Comparison of ENCODE assay signal across 11 cellular contexts in genomic region chr10:33129181-33129928, GRCh38.
DNase-seq lines count a peak whose midpoint lies in the region; ATAC-seq, FAIRE-seq and TF ChIP-seq lines count a peak whose summit lies in the region.
"Had no signal": no experiment of that assay in that cellular context is flagged by ENCODE, and none has a peak within 500 bp of the region (broad histone marks: within the 10 kb centered on the region; RNA-seq: fewer than 3 reads in every experiment).

No MANE protein-coding gene starts in this region.

- no peak for TF ChIP-seq POLR2A in vagina (IDR thresholded peaks at IDR 0.05)

- H3K36me3 ChIP-seq in mammary epithelial cell (ENCODE audit: insufficient read depth, low read length) (no peaks in the 10 kb centered on the region), kidney (ENCODE audit: control insufficient read depth in 1 of 2, insufficient read depth in 2 of 2, low read length in 2 of 2) (no peaks in the 10 kb centered on the region), vagina (no peaks in the 10 kb centered on the region)
- H3K36me3 ChIP-seq: BLaER1 had no signal

- H3K27ac ChIP-seq in mammary epithelial cell (ENCODE audit: insufficient read depth, low read depth, low read length) (peak overlapping the region; percentile 77), kidney (ENCODE audit: low read depth in 2 of 2, low read length in 2 of 2) (peak overlapping the region; percentile 9 to 42), vagina (peak overlapping the region; percentile 28)
- H3K27ac ChIP-seq: BLaER1 had no signal

- CTCF ChIA-PET in activated naive CD4-positive, alpha-beta T cell treated with anti-CD3 and anti-CD28 coated beads, Interleukin-2, amount 10 ng/mL, durations not matched to agents 7 days and 5 days (lab: Charles Lee), result interaction anchor here (1.2 to 1.7 kb wide), 5 partner anchors 9 to 25 kb away, joined by 3 to 5 read pairs (median 3); no protein-coding TSS in a partner anchor
- CTCF ChIA-PET in mammary epithelial cell (lab: Charles Lee; ENCODE audit: low non-redundant PET), result no interaction called here

- peak overlapping the region; percentile 42 for H2AFZ ChIP-seq in mammary epithelial cell (ENCODE audit: low read depth, low read length)

- no peaks in the 10 kb centered on the region for H3K79me2 ChIP-seq in mammary epithelial cell (ENCODE audit: insufficient read depth, low read length)

- intact Hi-C loops in mammary epithelial cell (cut with micrococcal nuclease) (no loop called here), kidney (cut with DNase I) (no loop called here), vagina (cut with DNase I) (no loop called here)

- no peak overlapping the region for H3K4me3 Mint-ChIP-seq in activated naive CD4-positive, alpha-beta T cell treated with anti-CD3 and anti-CD28 coated beads, Interleukin-2, amount 10 ng/mL, durations not matched to agents 7 days and 5 days

- WGBS in mammary epithelial cell (ENCODE audit: low coverage, missing lambda C conversion rate), result 9% methylated on average over 8 of the region's 8 CpGs

- peak overlapping the region; percentile 21 for H3K9ac ChIP-seq in mammary epithelial cell (ENCODE audit: insufficient read depth, low read length)
- H3K9ac ChIP-seq in kidney (ENCODE audit: low read length in 2 of 2), result no peak overlapping the region
- H3K9ac ChIP-seq: BLaER1 had no signal

- DNase-seq in activated naive CD4-positive, alpha-beta T cell treated with anti-CD3 and anti-CD28 coated beads, Interleukin-2, amount 10 ng/mL, durations not matched to agents 7 days and 5 days, result no peak
- no peak for DNase-seq in activated naive CD4-positive, alpha-beta T cell treated with anti-CD3 and anti-CD28 coated beads, Interleukin-2, amount 50 U/mL, for 16 hours
- DNase-seq in mammary epithelial cell (peak; percentile 83), kidney (no peak), vagina (ENCODE audit: extremely low spot score in 2 of 2) (no peak), LoVo (ENCODE audit: low spot score) (no peak), GM13976 (ENCODE audit: low spot score) (no peak)
- DNase-seq: stimulated activated CD4-positive, alpha-beta T cell treated with anti-CD3 and anti-CD28 coated beads, Interleukin-2, amount 100 ng/mL, for 24 hours had no signal

- peaks cover 69% of the 10 kb centered on the region for H3K4me1 Mint-ChIP-seq in activated naive CD4-positive, alpha-beta T cell treated with anti-CD3 and anti-CD28 coated beads, Interleukin-2, amount 10 ng/mL, durations not matched to agents 7 days and 5 days

- H3K4me2 ChIP-seq in mammary epithelial cell (ENCODE audit: insufficient read depth, low read depth, low read length), result peak overlapping the region; percentile 47
- H3K4me2 ChIP-seq: BLaER1 had no signal

- dilution Hi-C loops in mammary epithelial cell (cut with HindIII; ENCODE audit: low sequenced_read_pairs), result no loop called here

- peaks cover 3% of the 10 kb centered on the region for H3K27me3 Mint-ChIP-seq in activated naive CD4-positive, alpha-beta T cell treated with anti-CD3 and anti-CD28 coated beads, Interleukin-2, amount 10 ng/mL, durations not matched to agents 7 days and 5 days

- FAIRE-seq in kidney (lab: Jason Lieb, UNC), result no peak

- ATAC-seq in HG03045 (IDR thresholded peaks at IDR 0.05; ENCODE audit: unreplicated experiment), result no peak

- no peaks in the 10 kb centered on the region for H3K9me3 Mint-ChIP-seq in activated naive CD4-positive, alpha-beta T cell treated with anti-CD3 and anti-CD28 coated beads, Interleukin-2, amount 10 ng/mL, durations not matched to agents 7 days and 5 days

- TF ChIP-seq CTCF in mammary epithelial cell (conservative IDR thresholded peaks at IDR 0.05 in 1 of 2, IDR thresholded peaks at IDR 0.05 in 1 of 2; ENCODE audit: extremely low read depth in 1 of 2, insufficient read depth in 1 of 2, low read depth in 1 of 2, low read length in 2 of 2), result peak in 1 of 2 donors; percentile 7
- no peak for TF ChIP-seq CTCF in kidney (IDR thresholded peaks at IDR 0.05; ENCODE audit: borderline replicate concordance, extremely low read depth, insufficient read depth)
- no peak for TF ChIP-seq CTCF in vagina (IDR thresholded peaks at IDR 0.05)
- TF ChIP-seq CTCF in GM13976 (IDR thresholded peaks at IDR 0.05; ENCODE audit: borderline replicate concordance, control extremely low read depth, extremely low read depth, insufficient read depth, missing control alignments), result no peak

- peak overlapping the region; percentile 28 for H3K27ac Mint-ChIP-seq in activated naive CD4-positive, alpha-beta T cell treated with anti-CD3 and anti-CD28 coated beads, Interleukin-2, amount 10 ng/mL, durations not matched to agents 7 days and 5 days

- H3K27me3 ChIP-seq in mammary epithelial cell (ENCODE audit: insufficient read depth, low read length) (no peaks in the 10 kb centered on the region), vagina (no peaks in the 10 kb centered on the region)
- H3K27me3 ChIP-seq: BLaER1 had no signal

- H3K4me3 ChIP-seq in mammary epithelial cell (replicated peaks in 1 of 3; ENCODE audit: insufficient read depth in 1 of 3, low read depth in 2 of 3, low read length in 3 of 3) (no peak overlapping the region), kidney (ENCODE audit: low read length in 2 of 2) (no peak overlapping the region), vagina (no peak overlapping the region)
- H3K4me3 ChIP-seq: BLaER1, lung had no signal

- no peaks in the 10 kb centered on the region for H4K20me1 ChIP-seq in mammary epithelial cell (ENCODE audit: insufficient read depth, low read length)
- H4K20me1 ChIP-seq: BLaER1 had no signal

- peaks cover 6% of the 10 kb centered on the region for H3K36me3 Mint-ChIP-seq in activated naive CD4-positive, alpha-beta T cell treated with anti-CD3 and anti-CD28 coated beads, Interleukin-2, amount 10 ng/mL, durations not matched to agents 7 days and 5 days

- H3K4me1 ChIP-seq in mammary epithelial cell (ENCODE audit: insufficient read depth, low read length) (peaks cover 67% of the 10 kb centered on the region), kidney (ENCODE audit: control insufficient read depth in 1 of 2, insufficient read depth in 1 of 2, low read depth in 1 of 2, low read length in 2 of 2) (peaks cover 7% of the 10 kb centered on the region in 2 donors), vagina (peaks cover 52% of the 10 kb centered on the region)

- BruUV-seq in mammary epithelial cell (replicated peaks; lab: Mats Ljungman, UMichigan), result no TSS peak

- no peaks in the 10 kb centered on the region for H3K9me3 ChIP-seq in mammary epithelial cell (replicated peaks; ENCODE audit: insufficient read depth, low read length)
- H3K9me3 ChIP-seq in kidney (ENCODE audit: control insufficient read depth in 1 of 2, low read length in 2 of 2), result no peaks in the 10 kb centered on the region
- no peaks in the 10 kb centered on the region for H3K9me3 ChIP-seq in vagina
- H3K9me3 ChIP-seq: BLaER1 had no signal

- in situ Hi-C loops in mammary epithelial cell (cut with MboI; ENCODE audit: low sequenced_read_pairs in 2 of 2) (no loop called here), GM13976 (cut with MboI; ENCODE audit: low sequenced_read_pairs, unreplicated experiment) (no loop called here)

Comparison
In these comparisons a context has a peak if more than half of its experiments do, and no peak if none do; other contexts are left out.
1. H3K27ac ChIP-seq: peak in every context shown above with its lines; median percentile 77 in mammary epithelial cell; 28 in vagina; 26 in kidney.